ENCODE assay signal across 19 cellular contexts in the genomic region with DNA sequence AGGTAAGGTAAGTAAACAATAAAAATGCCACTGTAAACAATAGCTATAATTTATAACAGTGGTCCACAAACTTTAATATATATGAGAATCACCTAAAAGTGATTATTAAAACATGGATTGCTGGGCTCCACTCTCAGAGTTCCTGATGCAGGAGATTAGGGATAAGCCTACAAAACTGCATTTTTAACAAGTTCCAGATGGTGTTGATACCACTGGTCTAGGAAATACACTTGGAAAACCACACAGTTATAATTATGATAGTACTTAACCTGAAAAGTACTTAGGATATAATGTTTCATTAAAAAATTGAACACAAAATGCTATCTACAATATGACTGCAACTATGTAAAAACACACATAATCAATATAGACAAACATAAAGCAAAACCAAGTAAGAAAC. TPM values are rescaled to one million over a fixed set of nuclear protein-coding genes. Genes with fewer than 3 reads are reported as not detected.
DNase-seq lines count a peak whose midpoint lies in the region; ATAC-seq and TF ChIP-seq lines count a peak whose summit lies in the region.
"Had no signal": no experiment of that assay in that cellular context is flagged by ENCODE, and none has a peak within 500 bp of the region (broad histone marks: within the 10 kb centered on the region; RNA-seq: fewer than 3 reads in every experiment).

No MANE protein-coding gene starts in this region.

- DNase-seq in AG10803 (ENCODE audit: low read depth) (peak; percentile 30), EH (ENCODE audit: low read depth) (peak; percentile 55), NCI-H69 (lab: John Stamatoyannopoulos, UW) (peak; percentile 16), fibroblast of the aortic adventitia (ENCODE audit: low read depth) (peak; percentile 43), DMS153 (lab: John Stamatoyannopoulos, UW) (no peak), OCI-M1 (lab: John Stamatoyannopoulos, UW) (no peak)
- DNase-seq: CD8-positive, alpha-beta T cell; GM23248; KBM-7; MV-4-11; NCI-H1930; NCI-H226; NCI-H526 treated with DMSO at 0.1 percent for 48 hours; T-helper 1 cell; T1000 had no signal

- no peak overlapping the region for H3K4me3 ChIP-seq in AG10803 (ENCODE audit: low read length)
- no peak overlapping the region for H3K4me3 ChIP-seq in fibroblast of the aortic adventitia (ENCODE audit: low read depth, low read length)
- H3K4me3 ChIP-seq: BLaER1, GM23248 had no signal

- no peak for TF ChIP-seq CTCF in AG10803 (conservative IDR thresholded peaks at IDR 0.05; ENCODE audit: low read length)
- TF ChIP-seq CTCF in fibroblast of the aortic adventitia (IDR thresholded peaks at IDR 0.05; ENCODE audit: insufficient read depth, low read length) = no peak

- no peak for ATAC-seq in HG02588 (IDR thresholded peaks at IDR 0.05; ENCODE audit: unreplicated experiment)
- ATAC-seq: CD8-positive, alpha-beta T cell; Panc1; Right ventricle myocardium inferior had no signal

RNA-seq across cellular contexts. Expression of gene FCHSD2, which starts 20.4 kb away (rescaled TPM):
- 11.3 and 14.9 TPM in 2 replicates for total RNA-seq in fibroblast of the aortic adventitia (ENCODE audit: low replicate concordance)

Comparison
In these comparisons a context has a peak if more than half of its experiments do, and no peak if none do; other contexts are left out.
1. DNase-seq: peak in AG10803 (single experiment), EH (single experiment), NCI-H69 (single experiment) and fibroblast of the aortic adventitia (single experiment); none in DMS153 (single experiment) and OCI-M1 (single experiment).